ENCODE assay signal across 16 cellular contexts in genomic region chr10:2081501-2081900, GRCh38.
DNase-seq lines count a peak whose midpoint lies in the region; ATAC-seq and TF ChIP-seq lines count a peak whose summit lies in the region.
"Had no signal": no experiment of that assay in that cellular context is flagged by ENCODE, and none has a peak within 500 bp of the region (broad histone marks: within the 10 kb centered on the region; RNA-seq: fewer than 3 reads in every experiment).

No MANE protein-coding gene starts in this region.

- no peaks in the 10 kb centered on the region for H3K27me3 ChIP-seq in uterus

- no peaks in the 10 kb centered on the region for H3K36me3 ChIP-seq in uterus

- intact Hi-C loops in uterus (cut with DNase I; ENCODE audit: low total_unique reads) = no loop called here

- no peak for TF ChIP-seq POLR2A in uterus (IDR thresholded peaks at IDR 0.05)

- no peak overlapping the region for H3K4me3 ChIP-seq in uterus

- ATAC-seq in GM18867 (IDR thresholded peaks at IDR 0.05; ENCODE audit: unreplicated experiment) = peak; percentile 53
- ATAC-seq in HG03039 (IDR thresholded peaks at IDR 0.05; ENCODE audit: unreplicated experiment) = peak; percentile 59
- ATAC-seq in GM19455 (IDR thresholded peaks at IDR 0.05; ENCODE audit: unreplicated experiment) = no peak
- no peak for ATAC-seq in HG03439 (IDR thresholded peaks at IDR 0.05; ENCODE audit: unreplicated experiment)

- TF ChIP-seq CTCF in uterus (IDR thresholded peaks at IDR 0.05) = no peak

- no peaks in the 10 kb centered on the region for H3K9me3 ChIP-seq in uterus

- no peak overlapping the region for H3K27ac ChIP-seq in uterus

- DNase-seq in ecto neural progenitor cell (ENCODE audit: low spot score) = peak; percentile 57
- peak; percentile 8 for DNase-seq in myocyte (ENCODE audit: low read depth)
- DNase-seq in uterus = no peak
- no peak for DNase-seq in hypothalamus (lab: John Stamatoyannopoulos, UW)
- DNase-seq: activated CD4-positive, alpha-beta T cell treated with anti-CD3 and anti-CD28 coated beads for 1 hour; activated T-cell treated with anti-CD3 and anti-CD28 coated beads, Interleukin-2, amount 50 U/mL, for 1 hour; amniotic stem cell; cortex of kidney; MM.1S; NCI-H2171 treated with DMSO at 0.1 percent for 48 hours; stimulated activated CD4-positive, alpha-beta T cell treated with anti-CD3 and anti-CD28 coated beads, Interleukin-4, amount 100 ng/mL, for 1 hour; stimulated activated naive CD4-positive, alpha-beta T cell had no signal

- no peaks in the 10 kb centered on the region for H3K4me1 ChIP-seq in uterus

Comparison
In these comparisons a context has a peak if more than half of its experiments do, and no peak if none do; other contexts are left out.
1. ATAC-seq: peak in GM18867 (single experiment) and HG03039 (single experiment); none in GM19455 (single experiment) and HG03439 (single experiment).
2. DNase-seq: peak in ecto neural progenitor cell (single experiment) and myocyte (single experiment); none in uterus (0 of 2) and hypothalamus (0 of 51).